9 cellular contexts compared by ENCODE assay signal in genomic region chr5:168314735-168315411, GRCh38. TPM values are rescaled to one million over a fixed set of nuclear protein-coding genes. Genes with fewer than 3 reads are reported as not detected.
DNase-seq lines count a peak whose midpoint lies in the region; ATAC-seq and TF ChIP-seq lines count a peak whose summit lies in the region.
"Had no signal": no experiment of that assay in that cellular context is flagged by ENCODE, and none has a peak within 500 bp of the region (broad histone marks: within the 10 kb centered on the region; RNA-seq: fewer than 3 reads in every experiment).

No MANE protein-coding gene starts in this region.

- no peaks in the 10 kb centered on the region for H3F3A ChIP-seq in GM23338 (replicated peaks; ENCODE audit: low read depth)

- no peaks in the 10 kb centered on the region for H3K9me2 ChIP-seq in GM23338 (ENCODE audit: insufficient read depth)

- peak; percentile 31 for ATAC-seq in GM23338
- no peak for ATAC-seq in GM21717 (IDR thresholded peaks at IDR 0.05; ENCODE audit: unreplicated experiment)
- no peak for ATAC-seq in stimulated activated memory B cell treated with anti-CD40 and anti-IgM and Interleukin-4, amounts not matched to agents 10 μg/mL and 1 μg/mL and 100 μg/mL, for 72 hours

- no peaks in the 10 kb centered on the region for H3K9me3 Mint-ChIP-seq in GM23338
- H3K9me3 Mint-ChIP-seq in stimulated activated memory B cell treated with anti-CD40 and anti-IgM and Interleukin-4, amounts not matched to agents 10 μg/mL and 1 μg/mL and 100 μg/mL, for 72 hours = no peaks in the 10 kb centered on the region

- no peak overlapping the region for H3K4me3 Mint-ChIP-seq in GM23338
- H3K4me3 Mint-ChIP-seq in stimulated activated memory B cell treated with anti-CD40 and anti-IgM and Interleukin-4, amounts not matched to agents 10 μg/mL and 1 μg/mL and 100 μg/mL, for 72 hours = no peak overlapping the region

- peaks cover 43% of the 10 kb centered on the region for H3K4me1 Mint-ChIP-seq in GM23338
- no peaks in the 10 kb centered on the region for H3K4me1 Mint-ChIP-seq in stimulated activated memory B cell treated with anti-CD40 and anti-IgM and Interleukin-4, amounts not matched to agents 10 μg/mL and 1 μg/mL and 100 μg/mL, for 72 hours

- H3K4me1 ChIP-seq in GM23338 (ENCODE audit: insufficient read depth) = peaks cover 20% of the 10 kb centered on the region

- peaks cover 3% of the 10 kb centered on the region for H3K27me3 Mint-ChIP-seq in GM23338 (ENCODE audit: insufficient read depth, low read depth, poor library complexity)
- H3K27me3 Mint-ChIP-seq in stimulated activated memory B cell treated with anti-CD40 and anti-IgM and Interleukin-4, amounts not matched to agents 10 μg/mL and 1 μg/mL and 100 μg/mL, for 72 hours = peaks cover 3% of the 10 kb centered on the region

- no peak overlapping the region for H3K4me3 ChIP-seq in GM23338
- H3K4me3 ChIP-seq in retinal pigment epithelial cell (ENCODE audit: low read length) = no peak overlapping the region

- DNase-seq in GM23338 (ENCODE audit: low spot score) (peak; percentile 59), SW 1271 (lab: John Stamatoyannopoulos, UW) (peak; percentile 85 to 88), glomerular visceral epithelial cell (ENCODE audit: extremely low spot score) (peak; percentile 97), retinal pigment epithelial cell (ENCODE audit: low read depth) (peak; percentile 86), NCI-H2171 treated with DMSO at 0.1 percent for 48 hours (lab: John Stamatoyannopoulos, UW) (no peak)
- DNase-seq in activated effector memory CD4-positive, alpha-beta T cell treated with anti-CD3 and anti-CD28 coated beads, Interleukin-2, amount 50 U/mL, for 16 hours = no peak
- DNase-seq: NK-92 treated with Interleukin-12 subunit alpha and Interleukin-12 subunit beta, amount 100 ng/mL, for 24 hours had no signal

- no peaks in the 10 kb centered on the region for H3K36me3 Mint-ChIP-seq in GM23338 (ENCODE audit: low read depth)
- H3K36me3 Mint-ChIP-seq in stimulated activated memory B cell treated with anti-CD40 and anti-IgM and Interleukin-4, amounts not matched to agents 10 μg/mL and 1 μg/mL and 100 μg/mL, for 72 hours = no peaks in the 10 kb centered on the region

- no peaks in the 10 kb centered on the region for H3K36me3 ChIP-seq in GM23338 (ENCODE audit: insufficient read depth)

- TF ChIP-seq CTCF in GM23338 (conservative IDR thresholded peaks at IDR 0.05; ENCODE audit: low read depth in 2 of 2) (0 out of 4 replicates have a peak, but pooled peaks of 1 of the 2 experiments have one; percentile 2), retinal pigment epithelial cell (conservative IDR thresholded peaks at IDR 0.05; ENCODE audit: low read depth, low read length) (no peak)

- H3K27me3 ChIP-seq in GM23338 (ENCODE audit: insufficient read depth) = no peaks in the 10 kb centered on the region

- no peak overlapping the region for H3K4me2 ChIP-seq in GM23338

- no peak overlapping the region; the same call in 1 of the 2 replicates for H3K27ac Mint-ChIP-seq in GM23338
- no peak overlapping the region for H3K27ac Mint-ChIP-seq in stimulated activated memory B cell treated with anti-CD40 and anti-IgM and Interleukin-4, amounts not matched to agents 10 μg/mL and 1 μg/mL and 100 μg/mL, for 72 hours

- no peak overlapping the region for H2AFZ ChIP-seq in GM23338

- peaks cover 66% of the 10 kb centered on the region for H3K79me2 ChIP-seq in GM23338 (replicated peaks; ENCODE audit: insufficient read depth)

- peaks cover 32% of the 10 kb centered on the region for H4K20me1 ChIP-seq in GM23338 (replicated peaks; ENCODE audit: insufficient read depth)

- H3K27ac ChIP-seq in GM23338 (ENCODE audit: low read depth) = no peak overlapping the region

TF ChIP-seq in GM23338, 12 proteins besides CTCF, POLR2A, EP300 and RAD21:
- no peak for TF ChIP-seq EZH2phosphoT487 (IDR thresholded peaks at IDR 0.05; ENCODE audit: unreplicated experiment)
- TF ChIP-seq ZNF114 (CRISPR knock-in tag; IDR thresholded peaks at IDR 0.05) = no peak
TF ChIP-seq in GM23338: peak in this region for 0.

RNA-seq across cellular contexts. Expression of gene WWC1, which starts 23.4 kb away (rescaled TPM):
- 27.8 and 33.2 TPM in 2 replicates for total RNA-seq in GM23338 (2014; rRNA removed; shearing (Covaris generic))
- polyA plus RNA-seq in GM23338 (2016; fragmentation: Nextera tagmentation; extraction: Ambion mirVana) = 23.6 and 25.4 TPM in 2 replicates

Comparison
In these comparisons a context has a peak if more than half of its experiments do, and no peak if none do; other contexts are left out.
1. DNase-seq: peak in GM23338 (single experiment), SW 1271 (2 of 2), glomerular visceral epithelial cell (single experiment) and retinal pigment epithelial cell (single experiment); none in NCI-H2171 treated with DMSO at 0.1 percent for 48 hours (single experiment) and activated effector memory CD4-positive, alpha-beta T cell treated with anti-CD3 and anti-CD28 coated beads, Interleukin-2, amount 50 U/mL, for 16 hours (single experiment).